13 cellular contexts compared by ENCODE assay signal in genomic region chr16:14304891-14305459, GRCh38.
DNase-seq lines count a peak whose midpoint lies in the region; ATAC-seq and TF ChIP-seq lines count a peak whose summit lies in the region.
"Had no signal": no experiment of that assay in that cellular context is flagged by ENCODE, and none has a peak within 500 bp of the region (broad histone marks: within the 10 kb centered on the region; RNA-seq: fewer than 3 reads in every experiment).

No MANE protein-coding gene starts in this region.

- no peak overlapping the region for H2BK5ac ChIP-seq in neuronal stem cell (ENCODE audit: low read length)

- no peak overlapping the region for H4K91ac ChIP-seq in neuronal stem cell (ENCODE audit: low read depth, low read length, poor library complexity)

- H2BK15ac ChIP-seq in neuronal stem cell (ENCODE audit: low read length), result no peak overlapping the region

- H4K8ac ChIP-seq in neuronal stem cell (ENCODE audit: low read depth, low read length), result no peak overlapping the region

- H3K4me1 ChIP-seq in ACC112 (ENCODE audit: control insufficient read depth, insufficient read depth, low read length, unreplicated experiment), result peaks cover 56% of the 10 kb centered on the region
- peaks cover 26 to 32% of the 10 kb centered on the region in 2 donors for H3K4me1 ChIP-seq in neuronal stem cell (ENCODE audit: control insufficient read depth in 2 of 2, insufficient read depth in 1 of 2, low read depth in 1 of 2, low read length in 2 of 2)

- peaks cover 6% of the 10 kb centered on the region for H3K79me1 ChIP-seq in neuronal stem cell (ENCODE audit: low read depth, low read length)

- H3K9me3 ChIP-seq in KOPT-K1 (ENCODE audit: insufficient read depth, low read length, poor library complexity, severe bottlenecking) (no peaks in the 10 kb centered on the region), neuronal stem cell (replicated peaks in 1 of 2; ENCODE audit: control insufficient read depth in 2 of 2, insufficient read depth in 1 of 2, low read depth in 1 of 2, low read length in 2 of 2) (no peaks in the 10 kb centered on the region)

- WGBS in neuronal stem cell (ENCODE audit: extremely low coverage in 2 of 2, insufficient read length in 2 of 2, insufficient replicate concordance in 1 of 2), 2 donors, result no CpG with 5 or more reads among the region's 12 CpGs

- DNase-seq in coronary artery (ENCODE audit: low spot score) (no peak), neuronal stem cell (ENCODE audit: low spot score) (no peak), HK-2 (ENCODE audit: unreplicated experiment) (no peak), NCI-H446 (lab: John Stamatoyannopoulos, UW) (no peak)
- DNase-seq: activated CD8-positive, alpha-beta memory T cell treated with anti-CD3 and anti-CD28 coated beads, Interleukin-2, amount 50 U/mL, for 48 hours; foreskin melanocyte; NCI-H1092 treated with DMSO at 0.1 percent for 48 hours; NCI-H510A; SIG-M5 had no signal

- H3K23ac ChIP-seq in neuronal stem cell (ENCODE audit: low read depth, low read length, poor library complexity), result no peak overlapping the region

- H2BK12ac ChIP-seq in neuronal stem cell (ENCODE audit: low read length), result no peak overlapping the region

- H3K9ac ChIP-seq in neuronal stem cell (ENCODE audit: low read depth, low read length, poor library complexity), result no peak overlapping the region

- no peak for TF ChIP-seq CTCF in coronary artery (IDR thresholded peaks at IDR 0.05)

- no peak overlapping the region for H2BK120ac ChIP-seq in neuronal stem cell (ENCODE audit: low read depth, low read length)

- H2AK5ac ChIP-seq in neuronal stem cell (ENCODE audit: low read depth, low read length), result no peak overlapping the region

- H3K4me2 ChIP-seq in neuronal stem cell (ENCODE audit: insufficient read depth, low read length, poor library complexity, severe bottlenecking), result no peak overlapping the region

- H3K18ac ChIP-seq in neuronal stem cell (ENCODE audit: low read length), result no peak overlapping the region

- ATAC-seq in GM19324 (IDR thresholded peaks at IDR 0.05; ENCODE audit: low FRiP score, unreplicated experiment), result no peak
- ATAC-seq in GM19455 (IDR thresholded peaks at IDR 0.05; ENCODE audit: unreplicated experiment), result no peak

- H2AFZ ChIP-seq in ACC112 (ENCODE audit: low read length, unreplicated experiment) (no peak overlapping the region), neuronal stem cell (ENCODE audit: low read length) (no peak overlapping the region)

- peaks cover 78% of the 10 kb centered on the region for H3K79me2 ChIP-seq in ACC112 (ENCODE audit: control insufficient read depth, insufficient read depth, low read length, unreplicated experiment)

- H3K27ac ChIP-seq in ACC112 (ENCODE audit: low read depth, low read length), result no peak overlapping the region
- H3K27ac ChIP-seq in KOPT-K1 (ENCODE audit: low read depth, low read length, poor library complexity, severe bottlenecking), result peak overlapping the region; percentile 3
- H3K27ac ChIP-seq in coronary artery, result peak overlapping the region; percentile 25 to 35
- peak overlapping the region; percentile 23 for H3K27ac ChIP-seq in neuronal stem cell (replicated peaks; ENCODE audit: low read length)

- no peak overlapping the region for H3K14ac ChIP-seq in neuronal stem cell (ENCODE audit: low read length)

- H3K27me3 ChIP-seq in ACC112 (ENCODE audit: insufficient read depth, low read length) (no peaks in the 10 kb centered on the region), neuronal stem cell (ENCODE audit: control insufficient read depth in 3 of 3, insufficient read depth in 3 of 3, low read depth in 1 of 3, low read length in 3 of 3) (peaks cover 0 to 4% (median 4%) of the 10 kb centered on the region in 3 experiments)

- H3K36me3 ChIP-seq in ACC112 (ENCODE audit: insufficient read depth, low read length) (no peaks in the 10 kb centered on the region), KOPT-K1 (ENCODE audit: insufficient read depth, low read length) (no peaks in the 10 kb centered on the region), neuronal stem cell (replicated peaks in 1 of 2; ENCODE audit: control insufficient read depth in 2 of 2, insufficient read depth in 2 of 2, low read length in 2 of 2) (no peaks in the 10 kb centered on the region)

- H3K4me3 ChIP-seq in ACC112 (ENCODE audit: low read depth, low read length), result peak overlapping the region; percentile 29
- H3K4me3 ChIP-seq in coronary artery, result peak overlapping the region; percentile 96
- H3K4me3 ChIP-seq in neuronal stem cell (ENCODE audit: low read length in 2 of 2), result no peak overlapping the region

- no peak overlapping the region for H3K4ac ChIP-seq in neuronal stem cell (ENCODE audit: low read length)

Comparison
In these comparisons a context has a peak if more than half of its experiments do, and no peak if none do; other contexts are left out.
1. H3K4me3 ChIP-seq: peak in ACC112 (single experiment) and coronary artery (single experiment); none in neuronal stem cell (0 of 2).